8 cellular contexts compared by ENCODE assay signal in genomic region chr22:39959640-39960447, GRCh38. TPM values are rescaled to one million over a fixed set of nuclear protein-coding genes. Genes with fewer than 3 reads are reported as not detected.
DNase-seq lines count a peak whose midpoint lies in the region; ATAC-seq, FAIRE-seq and TF ChIP-seq lines count a peak whose summit lies in the region.

Gene TMA7B (plus strand): TSS chr22:39960397. CDS start chr22:39964375, 3,978 bp downstream.

- H3K4me1 Mint-ChIP-seq in activated naive CD8-positive, alpha-beta T cell (ENCODE audit: low read depth), result peaks cover 82% of the 10 kb centered on the region
- H3K4me1 Mint-ChIP-seq in immature natural killer cell, result peaks cover 75 to 89% of the 10 kb centered on the region in 2 donors

- no peak for TF ChIP-seq CTCF in D721Med (IDR thresholded peaks at IDR 0.05; ENCODE audit: insufficient read depth, missing control alignments)

- no peaks in the 10 kb centered on the region for H3K9me3 Mint-ChIP-seq in activated naive CD8-positive, alpha-beta T cell (ENCODE audit: low read depth)
- H3K9me3 Mint-ChIP-seq in immature natural killer cell, result no peaks in the 10 kb centered on the region

- peak; percentile 79 for DNase-seq in DMS53 (lab: John Stamatoyannopoulos, UW)
- DNase-seq in NCI-H69 (lab: John Stamatoyannopoulos, UW), result peak; percentile 59
- DNase-seq in immature natural killer cell, result no peak
- DNase-seq in NCI-H748 treated with DMSO at 0.1 percent for 48 hours (lab: John Stamatoyannopoulos, UW), result no peak
- DNase-seq in D721Med (ENCODE audit: insufficient read length, low spot score), result no peak

- H3K4me3 ChIP-seq in thymus (ENCODE audit: low read length), result no peak within 1 kb of the TSS

- H3K27me3 Mint-ChIP-seq in activated naive CD8-positive, alpha-beta T cell, result no peaks in the 10 kb centered on the region
- peaks cover 0 to 4% (median 0%) of the 10 kb centered on the region in 3 donors for H3K27me3 Mint-ChIP-seq in immature natural killer cell (ENCODE audit: low read depth in 3 of 3)

- H3K36me3 Mint-ChIP-seq in activated naive CD8-positive, alpha-beta T cell, result peaks cover 32% of the 10 kb centered on the region
- H3K36me3 Mint-ChIP-seq in immature natural killer cell, result peaks cover 32 to 59% (median 40%) of the 10 kb centered on the region in 3 donors

- H3K36me3 ChIP-seq in thymus (ENCODE audit: control insufficient read depth, insufficient read depth), result peaks cover 66% of the 10 kb centered on the region

- ATAC-seq in GM21619 (IDR thresholded peaks at IDR 0.05; ENCODE audit: unreplicated experiment), result no peak

- H3K27me3 ChIP-seq in thymus (ENCODE audit: control insufficient read depth, insufficient read depth), result no peaks in the 10 kb centered on the region

- H3K27ac Mint-ChIP-seq in activated naive CD8-positive, alpha-beta T cell, result peak within 1 kb of the TSS; percentile 96
- peak within 1 kb of the TSS; percentile 86 to 96 (median 90) for H3K27ac Mint-ChIP-seq in immature natural killer cell

- FAIRE-seq in D721Med (lab: Jason Lieb, UNC), result no peak

- 56% methylated on average over 14 of the region's 14 CpGs for WGBS in thymus

- no peaks in the 10 kb centered on the region for H3K9me3 ChIP-seq in thymus (ENCODE audit: control insufficient read depth)

- H3K27ac ChIP-seq in thymus (ENCODE audit: low read depth), result peak within 1 kb of the TSS; percentile 64

- H3K4me3 Mint-ChIP-seq in activated naive CD8-positive, alpha-beta T cell, result peak within 1 kb of the TSS; percentile 83
- peak within 1 kb of the TSS; percentile 45 to 81 (median 80) for H3K4me3 Mint-ChIP-seq in immature natural killer cell

- H3K4me1 ChIP-seq in thymus (ENCODE audit: control insufficient read depth, insufficient read depth, low read length), result peaks cover 52% of the 10 kb centered on the region

RNA-seq across cellular contexts. Expression of gene TMA7B, which starts in this region (rescaled TPM):
- polyA plus RNA-seq in immature natural killer cell (1 to 10 TPM in 2 of 3 donors, not detected in 1; 1.4 to 2.1 TPM), thymus (3.3 TPM)

Comparison
In these comparisons a context has a peak if more than half of its experiments do, and no peak if none do; other contexts are left out.
1. DNase-seq: peak in DMS53 (single experiment) and NCI-H69 (single experiment); none in immature natural killer cell (0 of 3), NCI-H748 treated with DMSO at 0.1 percent for 48 hours (single experiment) and D721Med (single experiment).